8 cellular contexts compared by ENCODE assay signal in the genomic region with DNA sequence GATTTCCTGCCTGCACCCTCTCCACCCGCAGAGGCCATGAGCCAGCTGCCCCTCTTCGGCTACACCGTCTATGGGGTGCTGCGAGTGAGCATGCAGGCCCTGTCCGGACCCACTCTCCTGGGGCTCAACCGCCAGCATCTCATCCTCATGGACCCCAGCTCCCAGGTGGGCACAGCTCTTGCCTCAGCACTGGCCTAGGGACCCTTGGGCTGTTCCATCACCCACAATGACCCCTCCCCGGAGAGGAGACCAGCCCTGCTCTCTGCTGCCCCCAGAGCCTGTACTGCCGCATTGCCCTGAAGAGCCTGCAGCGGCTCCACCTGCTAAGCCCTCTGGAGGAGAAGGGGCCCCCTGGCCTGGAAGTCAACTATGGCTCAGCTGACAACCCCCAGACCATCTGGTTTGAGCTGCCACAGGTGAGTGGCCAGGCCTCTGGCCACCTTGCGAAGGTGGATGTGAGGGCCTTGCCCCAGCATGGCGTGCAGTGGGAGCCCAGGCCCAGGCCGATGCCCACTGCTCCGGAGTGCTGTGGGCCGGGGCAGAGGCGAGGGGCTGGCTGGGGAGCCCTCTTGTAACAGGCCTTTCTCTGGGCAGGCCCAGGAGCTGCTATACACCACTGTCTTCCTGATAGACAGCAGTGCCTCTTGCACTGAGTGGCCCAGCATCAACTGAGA. TPM values are rescaled to one million over a fixed set of nuclear protein-coding genes. Genes with fewer than 3 reads are reported as not detected.
DNase-seq lines count a peak whose midpoint lies in the region; ATAC-seq and TF ChIP-seq lines count a peak whose summit lies in the region.

No MANE protein-coding gene starts in this region.

- peak; percentile 32 to 63 for ATAC-seq in activated naive CD4-positive, alpha-beta T cell treated with anti-CD3 and anti-CD28 coated beads, Interleukin-2, amount 50 U/mL, for 72 hours
- no peak for ATAC-seq in HG03045 (IDR thresholded peaks at IDR 0.05; ENCODE audit: unreplicated experiment)
- ATAC-seq in GM19324 (IDR thresholded peaks at IDR 0.05; ENCODE audit: low FRiP score, unreplicated experiment) = no peak

- DNase-seq in DMS 273 (lab: John Stamatoyannopoulos, UW; ENCODE audit: unreplicated experiment) (peak; percentile 81), DMS 273 treated with DMSO at 0.1 percent for 48 hours (lab: John Stamatoyannopoulos, UW) (no peak), iris pigment epithelial cell (ENCODE audit: low read depth) (peak; percentile 23), NCI-H1105 treated with DMSO at 0.1 percent for 48 hours (lab: John Stamatoyannopoulos, UW) (no peak)
- DNase-seq in activated naive CD4-positive, alpha-beta T cell treated with anti-CD3 and anti-CD28 coated beads, Interleukin-2, amount 50 U/mL, for 72 hours (ENCODE audit: low spot score in 2 of 2) = no peak

- H3K27me3 ChIP-seq in KMS-11 (ENCODE audit: insufficient read depth, low read depth) = peaks cover 34% of the 10 kb centered on the region

- H3K36me3 Mint-ChIP-seq in activated naive CD4-positive, alpha-beta T cell treated with anti-CD3 and anti-CD28 coated beads, Interleukin-2, amount 50 U/mL, for 72 hours = no peaks in the 10 kb centered on the region

- no peak overlapping the region for H2AFZ ChIP-seq in KMS-11 (ENCODE audit: low read depth)

- no peak overlapping the region for H3K27ac Mint-ChIP-seq in activated naive CD4-positive, alpha-beta T cell treated with anti-CD3 and anti-CD28 coated beads, Interleukin-2, amount 50 U/mL, for 72 hours

- H3K9me3 Mint-ChIP-seq in activated naive CD4-positive, alpha-beta T cell treated with anti-CD3 and anti-CD28 coated beads, Interleukin-2, amount 50 U/mL, for 72 hours = no peaks in the 10 kb centered on the region

- H3K9ac ChIP-seq in KMS-11 = no peak overlapping the region

- H3K79me2 ChIP-seq in KMS-11 (ENCODE audit: insufficient read depth, low read depth) = no peaks in the 10 kb centered on the region

- no peaks in the 10 kb centered on the region for H3K4me1 ChIP-seq in KMS-11 (ENCODE audit: low read depth, poor library complexity, severe bottlenecking)

- H3K4me3 ChIP-seq in KMS-11 (IDR thresholded peaks at IDR 0.05; ENCODE audit: insufficient read depth, low read depth, low read length) = no peak overlapping the region

- peak; percentile 93 for TF ChIP-seq CTCF in KMS-11 (conservative IDR thresholded peaks at IDR 0.05; ENCODE audit: low read depth, low read length)

- H3K36me3 ChIP-seq in KMS-11 (ENCODE audit: insufficient read depth) = no peaks in the 10 kb centered on the region

- no peaks in the 10 kb centered on the region for H4K20me1 ChIP-seq in KMS-11 (ENCODE audit: insufficient read depth)

- H3K4me2 ChIP-seq in KMS-11 = no peak overlapping the region

- H3K27ac ChIP-seq in KMS-11 = no peak overlapping the region

RNA-seq across cellular contexts. Expression of gene SMIM5, which starts 7.3 kb away (rescaled TPM):
- total RNA-seq in activated naive CD4-positive, alpha-beta T cell treated with anti-CD3 and anti-CD28 coated beads, Interleukin-2, amount 50 U/mL, for 72 hours = under 1 TPM; 0.06 to 0.32 TPM

RNA-seq across cellular contexts. Expression of gene MYO15B, which starts 38.4 kb away (rescaled TPM):
- 10 to 100 TPM; 38.4 to 45.0 TPM for total RNA-seq in activated naive CD4-positive, alpha-beta T cell treated with anti-CD3 and anti-CD28 coated beads, Interleukin-2, amount 50 U/mL, for 72 hours

RNA-seq across cellular contexts. Expression of gene RECQL5, which starts 41.0 kb away (rescaled TPM):
- total RNA-seq in activated naive CD4-positive, alpha-beta T cell treated with anti-CD3 and anti-CD28 coated beads, Interleukin-2, amount 50 U/mL, for 72 hours = 10 to 100 TPM; 35.1 to 47.4 TPM

RNA-seq across cellular contexts. Expression of gene SAP30BP, which starts 41.2 kb away (rescaled TPM):
- total RNA-seq in activated naive CD4-positive, alpha-beta T cell treated with anti-CD3 and anti-CD28 coated beads, Interleukin-2, amount 50 U/mL, for 72 hours = 10 to 100 TPM; 76.3 to 78.8 TPM

Comparison
In these comparisons a context has a peak if more than half of its experiments do, and no peak if none do; other contexts are left out.
1. DNase-seq: peak in DMS 273 (single experiment) and iris pigment epithelial cell (single experiment); none in DMS 273 treated with DMSO at 0.1 percent for 48 hours (single experiment), activated naive CD4-positive, alpha-beta T cell treated with anti-CD3 and anti-CD28 coated beads, Interleukin-2, amount 50 U/mL, for 72 hours (0 of 2) and NCI-H1105 treated with DMSO at 0.1 percent for 48 hours (single experiment).
2. ATAC-seq: peak in activated naive CD4-positive, alpha-beta T cell treated with anti-CD3 and anti-CD28 coated beads, Interleukin-2, amount 50 U/mL, for 72 hours (2 of 2); none in HG03045 (single experiment) and GM19324 (single experiment).